In the genomic region with DNA sequence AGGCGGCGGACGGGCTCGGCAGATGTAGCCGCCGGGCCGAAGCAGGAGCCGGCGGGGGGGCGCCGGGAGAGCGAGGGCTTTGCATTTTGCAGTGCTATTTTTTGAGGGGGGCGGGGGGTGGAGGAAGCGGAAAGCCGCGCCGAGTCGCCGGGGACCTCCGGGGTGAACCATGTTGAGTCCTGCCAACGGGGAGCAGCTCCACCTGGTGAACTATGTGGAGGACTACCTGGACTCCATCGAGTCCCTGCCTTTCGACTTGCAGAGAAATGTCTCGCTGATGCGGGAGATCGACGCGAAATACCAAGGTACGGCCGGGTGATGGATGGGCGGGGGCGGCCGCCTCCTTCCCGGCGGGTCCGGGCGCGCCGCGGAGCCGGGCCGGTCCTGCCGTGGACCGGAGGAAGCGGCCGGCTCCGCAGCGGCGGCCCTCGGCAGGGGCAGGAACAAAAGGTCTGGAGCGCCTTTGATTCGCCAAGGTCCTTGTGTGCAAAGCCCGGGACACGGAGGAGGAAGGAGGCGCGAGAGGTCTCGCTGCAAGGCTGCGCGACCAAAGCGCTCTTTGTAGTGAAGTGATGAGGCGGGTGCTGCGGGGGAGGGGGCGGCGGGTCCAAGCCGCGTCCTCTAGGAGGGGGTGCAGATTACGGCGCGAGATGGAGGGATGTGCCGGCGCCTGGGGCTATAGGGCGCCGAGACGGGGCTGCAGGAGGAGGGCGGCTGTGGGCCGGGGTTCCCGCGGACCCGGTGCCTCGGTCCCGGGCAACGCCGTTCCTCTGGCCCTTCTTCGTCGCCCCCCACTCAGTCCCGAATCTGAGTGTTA, we compare ENCODE assay signal across 8 cellular contexts. TPM values are rescaled to one million over a fixed set of nuclear protein-coding genes. Genes with fewer than 3 reads are reported as not detected.
DNase-seq lines count a peak whose midpoint lies in the region; ATAC-seq lines count a peak whose summit lies in the region.

No MANE protein-coding gene starts in this region.

- H3K27me3 ChIP-seq in endocrine pancreas (ENCODE audit: control insufficient read depth, insufficient read depth, low read length), result no peaks in the 10 kb centered on the region

- CTCF ChIA-PET in activated CD8-positive, alpha-beta memory T cell treated with anti-CD3 and anti-CD28 coated beads, Interleukin-2, amount 10 ng/mL, durations not matched to agents 7 days and 5 days (lab: Charles Lee), result no interaction called here

- peak overlapping the region; percentile 96 for H3K27ac Mint-ChIP-seq in activated CD8-positive, alpha-beta memory T cell treated with anti-CD3 and anti-CD28 coated beads, Interleukin-2, amount 10 ng/mL, durations not matched to agents 7 days and 5 days

- H3K4me1 ChIP-seq in endocrine pancreas (ENCODE audit: control insufficient read depth, insufficient read depth, low read length), result no peaks in the 10 kb centered on the region

- DNase-seq in NCI-H2029 (lab: John Stamatoyannopoulos, UW) (peak; percentile 63), mucosa of gallbladder (ENCODE audit: low spot score) (peak; percentile 55)
- DNase-seq in activated CD8-positive, alpha-beta memory T cell treated with anti-CD3 and anti-CD28 coated beads, Interleukin-2, amount 10 ng/mL, durations not matched to agents 7 days and 5 days, result peak; percentile 86
- DNase-seq in stimulated activated CD8-positive, alpha-beta memory T cell treated with anti-CD3 and anti-CD28 coated beads, Interleukin-4, amount 100 ng/mL, for 1 hour (ENCODE audit: low read depth in 2 of 2, low spot score in 1 of 2), result peak; percentile 56 to 58

- ATAC-seq in activated CD8-positive, alpha-beta memory T cell treated with anti-CD3 and anti-CD28 coated beads, Interleukin-2, amount 10 ng/mL, durations not matched to agents 7 days and 5 days, result peak; percentile 0
- no peak for ATAC-seq in HG03108 (IDR thresholded peaks at IDR 0.05; ENCODE audit: unreplicated experiment)
- ATAC-seq in HG03520 (IDR thresholded peaks at IDR 0.05; ENCODE audit: unreplicated experiment), result no peak

- no peaks in the 10 kb centered on the region for H3K36me3 ChIP-seq in endocrine pancreas (ENCODE audit: control insufficient read depth, insufficient read depth, low read length)

- no peaks in the 10 kb centered on the region for H3K9me3 ChIP-seq in endocrine pancreas (ENCODE audit: control insufficient read depth, low read length)

- H3K4me3 Mint-ChIP-seq in activated CD8-positive, alpha-beta memory T cell treated with anti-CD3 and anti-CD28 coated beads, Interleukin-2, amount 10 ng/mL, durations not matched to agents 7 days and 5 days, result peak overlapping the region; percentile 95

- peak overlapping the region; percentile 85 for H3K9ac ChIP-seq in endocrine pancreas (ENCODE audit: control insufficient read depth, insufficient read depth, low read length)

- peak overlapping the region; percentile 92 for H3K4me3 ChIP-seq in GM08714 (ENCODE audit: low read length)
- no peak overlapping the region for H3K4me3 ChIP-seq in endocrine pancreas (ENCODE audit: control insufficient read depth, insufficient read depth, low read length)

- H3K4me1 Mint-ChIP-seq in activated CD8-positive, alpha-beta memory T cell treated with anti-CD3 and anti-CD28 coated beads, Interleukin-2, amount 10 ng/mL, durations not matched to agents 7 days and 5 days, result peaks cover 29% of the 10 kb centered on the region

- no peaks in the 10 kb centered on the region for H3K27me3 Mint-ChIP-seq in activated CD8-positive, alpha-beta memory T cell treated with anti-CD3 and anti-CD28 coated beads, Interleukin-2, amount 10 ng/mL, durations not matched to agents 7 days and 5 days

- H3K9me3 Mint-ChIP-seq in activated CD8-positive, alpha-beta memory T cell treated with anti-CD3 and anti-CD28 coated beads, Interleukin-2, amount 10 ng/mL, durations not matched to agents 7 days and 5 days (ENCODE audit: low read depth), result no peaks in the 10 kb centered on the region

- peaks cover 5% of the 10 kb centered on the region for H3K36me3 Mint-ChIP-seq in activated CD8-positive, alpha-beta memory T cell treated with anti-CD3 and anti-CD28 coated beads, Interleukin-2, amount 10 ng/mL, durations not matched to agents 7 days and 5 days

RNA-seq across cellular contexts. Expression of a gene that starts 0.7 kb away (rescaled TPM):
- total RNA-seq in activated CD8-positive, alpha-beta memory T cell treated with anti-CD3 and anti-CD28 coated beads, Interleukin-2, amount 10 ng/mL, durations not matched to agents 7 days and 5 days, result 10 to 100 TPM; 15.3 to 21.6 TPM
- total RNA-seq in mucosa of gallbladder, result 18.6 TPM

RNA-seq across cellular contexts. Expression of a gene that starts 8.3 kb away (rescaled TPM):
- 10 to 100 TPM; 72.0 to 75.9 TPM for total RNA-seq in activated CD8-positive, alpha-beta memory T cell treated with anti-CD3 and anti-CD28 coated beads, Interleukin-2, amount 10 ng/mL, durations not matched to agents 7 days and 5 days
- total RNA-seq in mucosa of gallbladder, result 62.8 TPM
